ENCODE assay signal across 11 cellular contexts in genomic region chr14:36844443-36844842, GRCh38.
DNase-seq lines count a peak whose midpoint lies in the region; ATAC-seq and TF ChIP-seq lines count a peak whose summit lies in the region.
"Had no signal": no experiment of that assay in that cellular context is flagged by ENCODE, and none has a peak within 500 bp of the region (broad histone marks: within the 10 kb centered on the region; RNA-seq: fewer than 3 reads in every experiment).

No MANE protein-coding gene starts in this region.

- H3K36me3 ChIP-seq in H7 (replicated peaks; ENCODE audit: control insufficient read depth, insufficient read depth, low read length) = no peaks in the 10 kb centered on the region
- H3K36me3 ChIP-seq in neural progenitor cell = no peaks in the 10 kb centered on the region
- H3K36me3 ChIP-seq: HAP-1 had no signal

- H4K20me1 ChIP-seq in neural progenitor cell (ENCODE audit: low read depth) = no peaks in the 10 kb centered on the region

- peaks cover 7% of the 10 kb centered on the region for H3K4me1 Mint-ChIP-seq in WTC11
- H3K4me1 Mint-ChIP-seq in neural progenitor cell = peaks cover 8% of the 10 kb centered on the region

- no peak overlapping the region for H3K4me3 ChIP-seq in H7 (ENCODE audit: insufficient read depth, low read depth, low read length)
- H3K4me3 ChIP-seq in neural progenitor cell = no peak overlapping the region
- H3K4me3 ChIP-seq: HAP-1 had no signal

- no peaks in the 10 kb centered on the region for H3K9me3 Mint-ChIP-seq in WTC11
- no peaks in the 10 kb centered on the region for H3K9me3 Mint-ChIP-seq in neural progenitor cell

- H3F3A ChIP-seq in neural progenitor cell (ENCODE audit: low read depth) = peaks cover 3% of the 10 kb centered on the region

- H3K4me1 ChIP-seq in neural progenitor cell = peaks cover 16% of the 10 kb centered on the region
- H3K4me1 ChIP-seq: HAP-1 had no signal

- no peaks in the 10 kb centered on the region for H3K27me3 ChIP-seq in H7 (ENCODE audit: control insufficient read depth, insufficient read depth, low read length)
- no peaks in the 10 kb centered on the region for H3K27me3 ChIP-seq in neural progenitor cell

- no peak overlapping the region for H3K27ac ChIP-seq in neural progenitor cell
- H3K27ac ChIP-seq: 22Rv1 had no signal

- CTCF ChIA-PET in WTC11 (lab: Charles Lee) = interaction anchor here (1.0 to 1.4 kb wide), 3 partner anchors 13 to 97 kb away, joined by 3 to 4 read pairs (median 4); no protein-coding TSS in a partner anchor

- H3K27me3 Mint-ChIP-seq in WTC11 (ENCODE audit: low read depth) = no peaks in the 10 kb centered on the region
- peaks cover 4% of the 10 kb centered on the region for H3K27me3 Mint-ChIP-seq in neural progenitor cell (ENCODE audit: insufficient read depth, low read depth)

- H3K36me3 Mint-ChIP-seq in WTC11 (no peaks in the 10 kb centered on the region), neural progenitor cell (no peaks in the 10 kb centered on the region)

- no peaks in the 10 kb centered on the region for H3K9me3 ChIP-seq in neural progenitor cell (ENCODE audit: low read depth)
- H3K9me3 ChIP-seq: HAP-1 had no signal

- H3K4me3 Mint-ChIP-seq in WTC11 (no peak overlapping the region), neural progenitor cell (no peak overlapping the region)

- H3K4me2 ChIP-seq in neural progenitor cell = peak overlapping the region; percentile 47

- no peak overlapping the region for H2AFZ ChIP-seq in neural progenitor cell (replicated peaks)

- POLR2A ChIA-PET in WTC11 (lab: Charles Lee) = no interaction called here

- peak; percentile 64 for ATAC-seq in WTC11

- DNase-seq in NCI-H1417 (lab: John Stamatoyannopoulos, UW) (peak in 2 of 3 experiments; percentile 70 to 87), NCI-H1417 treated with DMSO at 0.1 percent for 48 hours (lab: John Stamatoyannopoulos, UW) (no peak), H7 (peak; percentile 10), WTC11 (ENCODE audit: low spot score) (no peak), neural progenitor cell (ENCODE audit: low spot score) (peak; percentile 56), KG1 (lab: John Stamatoyannopoulos, UW) (no peak), DMS153 treated with DMSO at 0.1 percent for 48 hours (lab: John Stamatoyannopoulos, UW; ENCODE audit: unreplicated experiment) (no peak), NCI-H446 treated with DMSO at 0.1 percent for 48 hours (lab: John Stamatoyannopoulos, UW) (no peak)
- DNase-seq: GOT3 had no signal

- TF ChIP-seq CTCF in WTC11 (IDR thresholded peaks at IDR 0.05) (no peak), neural progenitor cell (IDR thresholded peaks at IDR 0.05) (no peak)

- no peak overlapping the region for H3K9ac ChIP-seq in neural progenitor cell

- H3K27ac Mint-ChIP-seq in WTC11 (no peak overlapping the region), neural progenitor cell (no peak overlapping the region)

- no peaks in the 10 kb centered on the region for H3K79me2 ChIP-seq in neural progenitor cell (ENCODE audit: low read depth)

TF ChIP-seq in WTC11, 78 proteins besides CTCF, POLR2A, EP300 and RAD21:
- no peak for TF ChIP-seq JUN (CRISPR knock-in tag; IDR thresholded peaks at IDR 0.05)
- TF ChIP-seq PRDM15 (CRISPR knock-in tag; IDR thresholded peaks at IDR 0.05) = no peak
- TF ChIP-seq IRF2 (CRISPR knock-in tag; IDR thresholded peaks at IDR 0.05; ENCODE audit: borderline replicate concordance, low read depth) = no peak
- TF ChIP-seq STAT6 (CRISPR knock-in tag; conservative IDR thresholded peaks at IDR 0.05; ENCODE audit: low read depth) = no peak
- no peak for TF ChIP-seq SOX15 (CRISPR knock-in tag; IDR thresholded peaks at IDR 0.05)
- no peak for TF ChIP-seq SMAD4 (CRISPR knock-in tag; IDR thresholded peaks at IDR 0.05)

Comparison
In these comparisons a context has a peak if more than half of its experiments do, and no peak if none do; other contexts are left out.
1. DNase-seq: peak in NCI-H1417 (2 of 3), H7 (single experiment) and neural progenitor cell (single experiment); none in NCI-H1417 treated with DMSO at 0.1 percent for 48 hours (single experiment), WTC11 (single experiment), KG1 (single experiment), DMS153 treated with DMSO at 0.1 percent for 48 hours (single experiment) and NCI-H446 treated with DMSO at 0.1 percent for 48 hours (single experiment).